25 cellular contexts compared by ENCODE assay signal in the genomic region with DNA sequence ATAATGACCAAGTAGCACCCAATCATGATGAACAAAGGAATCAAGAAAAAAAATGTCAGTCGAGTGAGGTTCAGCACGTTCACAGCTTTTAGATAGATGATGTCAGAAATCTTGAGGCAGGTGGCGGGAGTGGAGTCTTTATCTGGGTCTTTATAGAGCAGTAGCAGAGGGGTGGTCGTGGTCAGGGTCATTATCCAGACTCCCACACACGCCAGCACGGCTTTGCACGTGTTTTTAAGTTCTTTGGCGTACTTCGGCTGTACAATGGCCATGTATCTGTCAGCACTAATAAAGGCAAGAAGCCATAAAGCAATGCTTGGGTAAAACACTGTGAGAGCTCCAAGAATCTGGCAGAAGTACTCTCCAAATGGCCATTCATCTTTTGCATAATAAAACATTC. TPM values are rescaled to one million over a fixed set of nuclear protein-coding genes. Genes with fewer than 3 reads are reported as not detected.
DNase-seq lines count a peak whose midpoint lies in the region; ATAC-seq lines count a peak whose summit lies in the region.
"Had no signal": no experiment of that assay in that cellular context is flagged by ENCODE, and none has a peak within 500 bp of the region (broad histone marks: within the 10 kb centered on the region; RNA-seq: fewer than 3 reads in every experiment).

No MANE protein-coding gene starts in this region.

- H3K27ac Mint-ChIP-seq in stimulated activated naive CD8-positive, alpha-beta T cell treated with anti-CD3 and anti-CD28 coated beads, Interleukin-15, Interleukin-2, amounts not matched to agents 100 ng/mL and 50 ng/mL, for 24 hours: peak overlapping the region; percentile 77
- peak overlapping the region; percentile 67 to 81 for H3K27ac Mint-ChIP-seq in T-cell
- peak overlapping the region; percentile 89 for H3K27ac Mint-ChIP-seq in central memory CD8-positive, alpha-beta T cell (ENCODE audit: low read depth)
- H3K27ac Mint-ChIP-seq: type B pancreatic cell had no signal

- peaks cover 63% of the 10 kb centered on the region for H3K36me3 Mint-ChIP-seq in stimulated activated naive CD8-positive, alpha-beta T cell treated with anti-CD3 and anti-CD28 coated beads, Interleukin-15, Interleukin-2, amounts not matched to agents 100 ng/mL and 50 ng/mL, for 24 hours (ENCODE audit: low read depth)
- peaks cover 41% of the 10 kb centered on the region for H3K36me3 Mint-ChIP-seq in T-cell
- H3K36me3 Mint-ChIP-seq in central memory CD8-positive, alpha-beta T cell (ENCODE audit: insufficient read depth): peaks cover 29% of the 10 kb centered on the region

- no peaks in the 10 kb centered on the region for H3K27me3 ChIP-seq in thymus (ENCODE audit: control insufficient read depth, insufficient read depth)
- H3K27me3 ChIP-seq: colonic mucosa, hepatocyte, sigmoid colon had no signal

- DNase-seq in stimulated activated naive CD8-positive, alpha-beta T cell treated with anti-CD3 and anti-CD28 coated beads, Interleukin-15, Interleukin-2, amounts not matched to agents 100 U/mL and 50 U/mL, for 24 hours: no peak
- DNase-seq in T-cell (no peak), hypothalamus (lab: John Stamatoyannopoulos, UW) (no peak)
- DNase-seq in central memory CD8-positive, alpha-beta T cell (ENCODE audit: low spot score in 2 of 2): no peak
- DNase-seq: activated CD8-positive, alpha-beta memory T cell treated with anti-CD3 and anti-CD28 coated beads for 24 hours; activated gamma-delta T cell treated with Interleukin-2 at 50 U/mL for 16 hours; colonic mucosa; NCI-H1105 treated with DMSO at 0.1 percent for 48 hours; NCI-H2107; NCI-H510A; sigmoid colon; stimulated activated naive CD4-positive, alpha-beta T cell treated with Interleukin-2 at 50 U/mL for 16 hours had no signal

- no peaks in the 10 kb centered on the region for H3K9me3 Mint-ChIP-seq in stimulated activated naive CD8-positive, alpha-beta T cell treated with anti-CD3 and anti-CD28 coated beads, Interleukin-15, Interleukin-2, amounts not matched to agents 100 ng/mL and 50 ng/mL, for 24 hours
- no peaks in the 10 kb centered on the region for H3K9me3 Mint-ChIP-seq in T-cell
- H3K9me3 Mint-ChIP-seq in central memory CD8-positive, alpha-beta T cell: no peaks in the 10 kb centered on the region
- H3K9me3 Mint-ChIP-seq: type B pancreatic cell had no signal

- POLR2A ChIA-PET in T-cell (lab: Charles Lee): interaction anchor here (1.1 to 4.1 kb wide), 2 partner anchors 54 to 245 kb away, joined by 3 to 41 read pairs; a partner anchor contains a TSS

- peaks cover 73% of the 10 kb centered on the region for H3K4me1 Mint-ChIP-seq in stimulated activated naive CD8-positive, alpha-beta T cell treated with anti-CD3 and anti-CD28 coated beads, Interleukin-15, Interleukin-2, amounts not matched to agents 100 ng/mL and 50 ng/mL, for 24 hours (ENCODE audit: low read depth)
- H3K4me1 Mint-ChIP-seq in T-cell: peaks cover 65 to 80% (median 75%) of the 10 kb centered on the region in 3 donors
- H3K4me1 Mint-ChIP-seq in central memory CD8-positive, alpha-beta T cell: peaks cover 61% of the 10 kb centered on the region

- WGBS in thymus: 94% methylated on average over 9 of the region's 9 CpGs

- H3K9me3 ChIP-seq in thymus (ENCODE audit: control insufficient read depth): no peaks in the 10 kb centered on the region
- H3K9me3 ChIP-seq: colonic mucosa, HAP-1, sigmoid colon had no signal

- peak overlapping the region; percentile 93 for H3K4me3 Mint-ChIP-seq in stimulated activated naive CD8-positive, alpha-beta T cell treated with anti-CD3 and anti-CD28 coated beads, Interleukin-15, Interleukin-2, amounts not matched to agents 100 ng/mL and 50 ng/mL, for 24 hours
- H3K4me3 Mint-ChIP-seq in T-cell: peak overlapping the region; percentile 75 to 93 (median 82)
- H3K4me3 Mint-ChIP-seq in central memory CD8-positive, alpha-beta T cell: peak overlapping the region; percentile 86
- H3K4me3 Mint-ChIP-seq: type B pancreatic cell had no signal

- H3K27ac ChIP-seq in thymus (ENCODE audit: low read depth): peak overlapping the region; percentile 18
- H3K27ac ChIP-seq: colonic mucosa, hepatocyte, parathyroid adenoma, sigmoid colon had no signal

- no peak for ATAC-seq in stimulated activated naive CD8-positive, alpha-beta T cell treated with anti-CD3 and anti-CD28 coated beads, Interleukin-15, Interleukin-2, amounts not matched to agents 100 U/mL and 50 U/mL, for 24 hours
- no peak for ATAC-seq in T-cell (replicated peaks in 1 of 4)
- ATAC-seq in central memory CD8-positive, alpha-beta T cell (replicated peaks; ENCODE audit: extremely low read depth, poor library complexity, severe bottlenecking): no peak
- ATAC-seq in HG02588 (IDR thresholded peaks at IDR 0.05; ENCODE audit: unreplicated experiment): no peak
- no peak for ATAC-seq in HG02981 (IDR thresholded peaks at IDR 0.05; ENCODE audit: unreplicated experiment)
- ATAC-seq: Right ventricle myocardium inferior had no signal

- H3K4me1 ChIP-seq in thymus (ENCODE audit: control insufficient read depth, insufficient read depth, low read length): peaks cover 2% of the 10 kb centered on the region
- H3K4me1 ChIP-seq: colonic mucosa, parathyroid adenoma had no signal

- peaks cover 23% of the 10 kb centered on the region for H3K36me3 ChIP-seq in thymus (ENCODE audit: control insufficient read depth, insufficient read depth)
- H3K36me3 ChIP-seq: colonic mucosa had no signal

- CTCF ChIA-PET in T-cell (lab: Charles Lee): interaction anchor here (0.7 to 5.0 kb wide), 8 partner anchors 11 to 181 kb away, joined by 3 to 107 read pairs (median 4); no protein-coding TSS in a partner anchor

- no peaks in the 10 kb centered on the region for H3K27me3 Mint-ChIP-seq in stimulated activated naive CD8-positive, alpha-beta T cell treated with anti-CD3 and anti-CD28 coated beads, Interleukin-15, Interleukin-2, amounts not matched to agents 100 ng/mL and 50 ng/mL, for 24 hours
- H3K27me3 Mint-ChIP-seq in T-cell: no peaks in the 10 kb centered on the region
- no peaks in the 10 kb centered on the region for H3K27me3 Mint-ChIP-seq in central memory CD8-positive, alpha-beta T cell
- H3K27me3 Mint-ChIP-seq: type B pancreatic cell had no signal

- no peak overlapping the region for H3K4me3 ChIP-seq in thymus (ENCODE audit: low read length)
- H3K4me3 ChIP-seq: colonic mucosa, HAP-1, hepatocyte, sigmoid colon had no signal

RNA-seq across cellular contexts. Expression of a gene that starts 2.9 kb away (rescaled TPM):
- total RNA-seq in T-cell: 10 to 100 TPM; 15.2 to 26.7 (median 16.7) TPM
- 6.7 TPM for polyA plus RNA-seq in thymus
- total RNA-seq: G401, hepatocyte, LHCN-M2, lung microvascular endothelial cell, Right ventricle myocardium inferior had no signal
- polyA plus RNA-seq: hepatocyte, keratinocyte had no signal

RNA-seq across cellular contexts. Expression of a gene that starts 52.0 kb away (rescaled TPM):
- 100 to 1,000 TPM in 3 of 5 donors, 10 to 100 TPM in 2; 69.9 to 152 (median 100) TPM for total RNA-seq in T-cell
- 33.0 TPM for polyA plus RNA-seq in thymus
- total RNA-seq: G401 had no signal
- polyA plus RNA-seq: keratinocyte had no signal

RNA-seq across cellular contexts. Expression of a gene that starts 54.6 kb away (rescaled TPM):
- total RNA-seq in T-cell: 10 to 100 TPM; 83.3 to 99.3 (median 84.9) TPM
- 69.1 TPM for polyA plus RNA-seq in thymus
